ENCODE assay signal across 16 cellular contexts in the genomic region with DNA sequence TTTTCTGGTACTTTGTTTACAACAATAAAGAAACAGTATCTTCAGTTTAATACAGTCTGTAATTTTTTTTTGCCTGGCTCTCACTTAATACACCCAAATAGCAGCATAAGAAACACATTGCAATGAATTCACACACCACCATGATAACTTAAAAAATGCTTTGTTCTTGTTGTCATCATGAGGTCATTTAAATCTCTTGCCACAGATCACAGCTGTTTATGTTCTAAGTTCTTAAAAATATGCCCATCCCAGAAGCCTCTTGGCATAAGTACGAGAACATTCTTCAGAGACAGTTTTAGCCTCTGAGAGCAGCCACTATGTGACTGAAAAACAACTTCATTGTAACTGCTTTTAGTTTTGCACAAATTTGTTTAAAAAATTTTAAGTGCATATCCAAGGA. TPM values are rescaled to one million over a fixed set of nuclear protein-coding genes. Genes with fewer than 3 reads are reported as not detected.
DNase-seq lines count a peak whose midpoint lies in the region; ATAC-seq and TF ChIP-seq lines count a peak whose summit lies in the region.
"Had no signal": no experiment of that assay in that cellular context is flagged by ENCODE, and none has a peak within 500 bp of the region (broad histone marks: within the 10 kb centered on the region; RNA-seq: fewer than 3 reads in every experiment).

No MANE protein-coding gene starts in this region.

- no peak for TF ChIP-seq EP300 in stomach (IDR thresholded peaks at IDR 0.05)

- peak; percentile 60 for DNase-seq in GM03348 (ENCODE audit: low spot score)
- DNase-seq in dedifferentiated amniotic fluid mesenchymal stem cell (ENCODE audit: extremely low spot score), result peak; percentile 79
- peak; percentile 93 for DNase-seq in iris pigment epithelial cell (ENCODE audit: low read depth)
- DNase-seq in stomach, result no peak
- DNase-seq in DMS53 (lab: John Stamatoyannopoulos, UW), result no peak
- no peak for DNase-seq in HuH-7.5 (ENCODE audit: low spot score)
- no peak for DNase-seq in SK-N-DZ (ENCODE audit: low spot score)
- DNase-seq: activated CD8-positive, alpha-beta T cell treated with anti-CD3 and anti-CD28 coated beads, Interleukin-2, amount 10 ng/mL, durations not matched to agents 7 days and 5 days; activated naive CD4-positive, alpha-beta T cell; COR-L47; head of caudate nucleus; NCI-H187 treated with DMSO at 0.1 percent for 48 hours; NCI-H774 had no signal

- no peak for TF ChIP-seq POLR2A in stomach (IDR thresholded peaks at IDR 0.05)

- H3K9me3 ChIP-seq in stomach, result no peaks in the 10 kb centered on the region
- H3K9me3 ChIP-seq: neutrophil had no signal

- intact Hi-C loops in stomach (cut with DNase I; ENCODE audit: low total_unique reads), result no loop called here

- H3K4me3 ChIP-seq in stomach, result no peak overlapping the region

- 43 to 83% (median 68%) methylated on average over 1 of the region's 1 CpG for WGBS in stomach, 5 donors

- H3K4me1 ChIP-seq in stomach, result peaks cover 0 to 32% (median 6%) of the 10 kb centered on the region in 4 donors

- TF ChIP-seq CTCF in stomach (IDR thresholded peaks at IDR 0.05), result no peak

- H3K27ac ChIP-seq in stomach, result peak overlapping the region in 4 of 5 donors; percentile 34 to 61 (median 40)
- H3K27ac ChIP-seq: neutrophil had no signal

- H3K27me3 ChIP-seq in stomach, result no peaks in the 10 kb centered on the region
- H3K27me3 ChIP-seq: neutrophil had no signal

- ATAC-seq in GM21390 (IDR thresholded peaks at IDR 0.05; ENCODE audit: unreplicated experiment), result no peak
- ATAC-seq: activated CD8-positive, alpha-beta T cell treated with anti-CD3 and anti-CD28 coated beads, Interleukin-2, amount 10 ng/mL, durations not matched to agents 7 days and 5 days; left lobe of liver had no signal

- H3K36me3 ChIP-seq in stomach, result peaks cover 11 to 34% (median 30%) of the 10 kb centered on the region in 4 donors

RNA-seq across cellular contexts. Expression of a gene that starts 47.9 kb away (rescaled TPM):
- total RNA-seq in stomach, result 10 to 100 TPM in 2 of 5 donors, 1 to 10 TPM in 3; 4.7 to 22.0 (median 8.7) TPM
- 1 to 10 TPM; 6.2 to 9.3 (median 8.1) TPM for polyA plus RNA-seq in stomach
- 13.6 and 18.4 TPM in 2 replicates for polyA plus RNA-seq in SK-N-DZ (2014; cell fraction: cytosol; rRNA removed)
- 15.4 and 16.8 TPM in 2 replicates for polyA plus RNA-seq in SK-N-DZ (2014; cell fraction: nucleus; rRNA removed)

RNA-seq across cellular contexts. Expression of a gene that starts 48.0 kb away (rescaled TPM):
- 10 to 100 TPM in 3 of 5 donors, 1 to 10 TPM in 2; 2.3 to 51.8 (median 26.1) TPM for total RNA-seq in stomach
- polyA plus RNA-seq in stomach, result 10 to 100 TPM; 22.9 to 28.3 (median 23.9) TPM
- 22.0 and 26.1 TPM in 2 replicates for polyA plus RNA-seq in SK-N-DZ (2014; cell fraction: cytosol; rRNA removed)
- polyA plus RNA-seq in SK-N-DZ (2014; cell fraction: nucleus; rRNA removed), result 31.4 and 35.5 TPM in 2 replicates

Comparison
In these comparisons a context has a peak if more than half of its experiments do, and no peak if none do; other contexts are left out.
1. DNase-seq: peak in GM03348 (single experiment), dedifferentiated amniotic fluid mesenchymal stem cell (single experiment) and iris pigment epithelial cell (single experiment); none in stomach (single experiment), DMS53 (single experiment), HuH-7.5 (single experiment) and SK-N-DZ (single experiment).